In genomic region chr12:46218509-46219095, GRCh38 we compare ENCODE assay signal across 10 cellular contexts. TPM values are rescaled to one million over a fixed set of nuclear protein-coding genes. Genes with fewer than 3 reads are reported as not detected.
A peak's percentile ranks its signal among the peaks of the same experiment; 100 is the strongest.
DNase-seq lines count a peak whose midpoint lies in the region; TF ChIP-seq lines count a peak whose summit lies in the region.
"Had no signal": no experiment of that assay in that cellular context is flagged by ENCODE, and none has a peak within 500 bp of the region (broad histone marks: within the 10 kb centered on the region; RNA-seq: fewer than 3 reads in every experiment).

No MANE protein-coding gene starts in this region.

- no peaks in the 10 kb centered on the region for H3K9me3 Mint-ChIP-seq in T-helper 1 cell treated with Interleukin-12 subunit alpha and Interleukin-12 subunit beta and Interleukin-4 antibody, amounts not matched to agents 30 μg/mL and 1 μg/mL, for 36 hours

- TF ChIP-seq CTCF in GM10266 (IDR thresholded peaks at IDR 0.05; ENCODE audit: control insufficient read depth, insufficient read depth, low read depth, missing control alignments) = no peak

- peak overlapping the region; percentile 77 for H3K4me3 Mint-ChIP-seq in T-helper 1 cell treated with Interleukin-12 subunit alpha and Interleukin-12 subunit beta and Interleukin-4 antibody, amounts not matched to agents 30 μg/mL and 1 μg/mL, for 36 hours

- peak overlapping the region; percentile 62 for H3K27ac ChIP-seq in epithelial cell of prostate
- peak overlapping the region; percentile 74 for H3K27ac ChIP-seq in thymus (ENCODE audit: low read depth)
- H3K27ac ChIP-seq: SK-N-MC had no signal

- no peak overlapping the region for H3K4me3 ChIP-seq in thymus (ENCODE audit: low read length)
- H3K4me3 ChIP-seq: SK-N-MC had no signal

- WGBS in thymus = 72% methylated on average over 7 of the region's 7 CpGs

- DNase-seq in stimulated activated CD4-positive, alpha-beta T cell treated with anti-CD3 and anti-CD28 coated beads, Interleukin-15, amount 100 ng/mL, for 24 hours = peak; percentile 31
- no peak for DNase-seq in stimulated activated CD4-positive, alpha-beta T cell treated with anti-CD3 and anti-CD28 coated beads, Interleukin-4, amount 100 ng/mL, for 4 hours
- DNase-seq in epithelial cell of prostate (ENCODE audit: low read depth, low spot score) (peak; percentile 16), anterior cingulate cortex (lab: John Stamatoyannopoulos, UW) (no peak), NCI-H1694 (lab: John Stamatoyannopoulos, UW) (no peak), GM10266 (ENCODE audit: extremely low spot score) (no peak)
- DNase-seq: NCI-H2029 had no signal

- H3K36me3 ChIP-seq in thymus (ENCODE audit: control insufficient read depth, insufficient read depth) = peaks cover 8% of the 10 kb centered on the region

- no peaks in the 10 kb centered on the region for H3K27me3 Mint-ChIP-seq in T-helper 1 cell treated with Interleukin-12 subunit alpha and Interleukin-12 subunit beta and Interleukin-4 antibody, amounts not matched to agents 30 μg/mL and 1 μg/mL, for 36 hours (ENCODE audit: low read depth)

- peaks cover 89% of the 10 kb centered on the region for H3K4me1 Mint-ChIP-seq in T-helper 1 cell treated with Interleukin-12 subunit alpha and Interleukin-12 subunit beta and Interleukin-4 antibody, amounts not matched to agents 30 μg/mL and 1 μg/mL, for 36 hours (ENCODE audit: low read depth)

- no peaks in the 10 kb centered on the region for H3K27me3 ChIP-seq in thymus (ENCODE audit: control insufficient read depth, insufficient read depth)

- H3K36me3 Mint-ChIP-seq in T-helper 1 cell treated with Interleukin-12 subunit alpha and Interleukin-12 subunit beta and Interleukin-4 antibody, amounts not matched to agents 30 μg/mL and 1 μg/mL, for 36 hours (ENCODE audit: low read depth) = peaks cover 61% of the 10 kb centered on the region

- H3K27ac Mint-ChIP-seq in T-helper 1 cell treated with Interleukin-12 subunit alpha and Interleukin-12 subunit beta and Interleukin-4 antibody, amounts not matched to agents 30 μg/mL and 1 μg/mL, for 36 hours = peak overlapping the region; percentile 96

- peaks cover 48% of the 10 kb centered on the region for H3K4me1 ChIP-seq in thymus (ENCODE audit: control insufficient read depth, insufficient read depth, low read length)

- no peaks in the 10 kb centered on the region for H3K9me3 ChIP-seq in thymus (ENCODE audit: control insufficient read depth)

RNA-seq across cellular contexts. Expression of gene SLC38A1, which starts 50.2 kb away (rescaled TPM):
- polyA plus RNA-seq in thymus = 54.4 TPM

Comparison
In these comparisons a context has a peak if more than half of its experiments do, and no peak if none do; other contexts are left out.
1. DNase-seq: peak in stimulated activated CD4-positive, alpha-beta T cell treated with anti-CD3 and anti-CD28 coated beads, Interleukin-15, amount 100 ng/mL, for 24 hours (single experiment) and epithelial cell of prostate (single experiment); none in stimulated activated CD4-positive, alpha-beta T cell treated with anti-CD3 and anti-CD28 coated beads, Interleukin-4, amount 100 ng/mL, for 4 hours (0 of 2), anterior cingulate cortex (0 of 58), NCI-H1694 (single experiment) and GM10266 (single experiment).